In the genomic region with DNA sequence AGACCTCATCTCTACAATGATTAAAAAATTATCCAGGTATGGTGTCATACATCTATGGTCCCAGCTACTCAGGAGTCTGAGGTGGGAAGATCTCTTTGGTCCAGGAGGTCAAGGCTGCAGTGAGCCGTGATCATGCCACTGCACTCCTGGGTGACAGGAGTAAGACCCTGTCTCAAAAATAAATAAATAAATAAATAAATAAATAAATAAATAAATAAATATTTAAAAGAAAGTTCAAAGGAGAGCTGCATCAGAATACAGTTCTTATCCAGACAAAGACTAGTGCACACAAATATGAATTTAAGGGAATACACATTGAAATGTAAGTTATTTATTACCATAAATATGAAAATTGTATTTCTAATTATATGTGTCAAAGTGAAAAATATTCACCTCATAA, we compare ENCODE assay signal across 2 cellular contexts.
A peak's percentile ranks its signal among the peaks of the same experiment; 100 is the strongest.
TF ChIP-seq lines count a peak whose summit lies in the region.

No MANE protein-coding gene starts in this region.

TF ChIP-seq in A549, 52 proteins besides CTCF, POLR2A, EP300 and RAD21 (continued from another document):
- peak; percentile 66 for TF ChIP-seq ZC3H11A (IDR thresholded peaks at IDR 0.05)
- TF ChIP-seq, protein P1, sequence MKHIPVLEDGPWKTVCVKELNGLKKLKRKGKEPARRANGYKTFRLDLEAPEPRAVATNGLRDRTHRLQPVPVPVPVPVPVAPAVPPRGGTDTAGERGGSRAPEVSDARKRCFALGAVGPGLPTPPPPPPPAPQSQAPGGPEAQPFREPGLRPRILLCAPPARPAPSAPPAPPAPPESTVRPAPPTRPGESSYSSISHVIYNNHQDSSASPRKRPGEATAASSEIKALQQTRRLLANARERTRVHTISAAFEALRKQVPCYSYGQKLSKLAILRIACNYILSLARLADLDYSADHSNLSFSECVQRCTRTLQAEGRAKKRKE (CRISPR knock-in tag; IDR thresholded peaks at IDR 0.05; ENCODE audit: low read depth) = no peak

TF ChIP-seq in HEK293, 187 proteins besides CTCF, POLR2A, EP300 and RAD21 (continued from another document):
- TF ChIP-seq, protein P2, sequence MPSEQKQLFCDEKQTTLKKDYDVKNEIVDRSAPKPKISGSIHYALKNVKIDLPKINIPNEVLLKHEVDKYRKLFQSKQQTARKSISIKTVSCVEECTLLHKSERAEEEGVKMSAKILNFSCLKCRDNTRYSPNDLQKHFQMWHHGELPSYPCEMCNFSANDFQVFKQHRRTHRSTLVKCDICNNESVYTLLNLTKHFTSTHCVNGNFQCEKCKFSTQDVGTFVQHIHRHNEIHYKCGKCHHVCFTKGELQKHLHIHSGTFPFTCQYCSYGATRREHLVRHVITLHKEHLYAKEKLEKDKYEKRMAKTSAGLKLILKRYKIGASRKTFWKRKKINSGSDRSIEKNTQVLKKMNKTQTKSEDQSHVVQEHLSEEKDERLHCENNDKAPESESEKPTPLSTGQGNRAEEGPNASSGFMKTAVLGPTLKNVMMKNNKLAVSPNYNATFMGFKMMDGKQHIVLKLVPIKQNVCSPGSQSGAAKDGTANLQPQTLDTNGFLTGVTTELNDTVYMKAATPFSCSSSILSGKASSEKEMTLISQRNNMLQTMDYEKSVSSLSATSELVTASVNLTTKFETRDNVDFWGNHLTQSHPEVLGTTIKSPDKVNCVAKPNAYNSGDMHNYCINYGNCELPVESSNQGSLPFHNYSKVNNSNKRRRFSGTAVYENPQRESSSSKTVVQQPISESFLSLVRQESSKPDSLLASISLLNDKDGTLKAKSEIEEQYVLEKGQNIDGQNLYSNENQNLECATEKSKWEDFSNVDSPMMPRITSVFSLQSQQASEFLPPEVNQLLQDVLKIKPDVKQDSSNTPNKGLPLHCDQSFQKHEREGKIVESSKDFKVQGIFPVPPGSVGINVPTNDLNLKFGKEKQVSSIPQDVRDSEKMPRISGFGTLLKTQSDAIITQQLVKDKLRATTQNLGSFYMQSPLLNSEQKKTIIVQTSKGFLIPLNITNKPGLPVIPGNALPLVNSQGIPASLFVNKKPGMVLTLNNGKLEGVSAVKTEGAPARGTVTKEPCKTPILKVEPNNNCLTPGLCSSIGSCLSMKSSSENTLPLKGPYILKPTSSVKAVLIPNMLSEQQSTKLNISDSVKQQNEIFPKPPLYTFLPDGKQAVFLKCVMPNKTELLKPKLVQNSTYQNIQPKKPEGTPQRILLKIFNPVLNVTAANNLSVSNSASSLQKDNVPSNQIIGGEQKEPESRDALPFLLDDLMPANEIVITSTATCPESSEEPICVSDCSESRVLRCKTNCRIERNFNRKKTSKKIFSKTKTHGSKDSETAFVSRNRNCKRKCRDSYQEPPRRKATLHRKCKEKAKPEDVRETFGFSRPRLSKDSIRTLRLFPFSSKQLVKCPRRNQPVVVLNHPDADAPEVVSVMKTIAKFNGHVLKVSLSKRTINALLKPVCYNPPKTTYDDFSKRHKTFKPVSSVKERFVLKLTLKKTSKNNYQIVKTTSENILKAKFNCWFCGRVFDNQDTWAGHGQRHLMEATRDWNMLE (tag by site-specific recombination; conservative IDR thresholded peaks at IDR 0.05; ENCODE audit: low read depth) = peak; percentile 60; the same call in 1 of the 2 replicates
- peak; percentile 62; the same call in 1 of the 2 replicates for TF ChIP-seq ZNF394 (tag by site-specific recombination; IDR thresholded peaks at IDR 0.05; ENCODE audit: borderline replicate concordance)
- no peak for TF ChIP-seq ZNF404 (tag by site-specific recombination; IDR thresholded peaks at IDR 0.05)
- TF ChIP-seq, protein P3, sequence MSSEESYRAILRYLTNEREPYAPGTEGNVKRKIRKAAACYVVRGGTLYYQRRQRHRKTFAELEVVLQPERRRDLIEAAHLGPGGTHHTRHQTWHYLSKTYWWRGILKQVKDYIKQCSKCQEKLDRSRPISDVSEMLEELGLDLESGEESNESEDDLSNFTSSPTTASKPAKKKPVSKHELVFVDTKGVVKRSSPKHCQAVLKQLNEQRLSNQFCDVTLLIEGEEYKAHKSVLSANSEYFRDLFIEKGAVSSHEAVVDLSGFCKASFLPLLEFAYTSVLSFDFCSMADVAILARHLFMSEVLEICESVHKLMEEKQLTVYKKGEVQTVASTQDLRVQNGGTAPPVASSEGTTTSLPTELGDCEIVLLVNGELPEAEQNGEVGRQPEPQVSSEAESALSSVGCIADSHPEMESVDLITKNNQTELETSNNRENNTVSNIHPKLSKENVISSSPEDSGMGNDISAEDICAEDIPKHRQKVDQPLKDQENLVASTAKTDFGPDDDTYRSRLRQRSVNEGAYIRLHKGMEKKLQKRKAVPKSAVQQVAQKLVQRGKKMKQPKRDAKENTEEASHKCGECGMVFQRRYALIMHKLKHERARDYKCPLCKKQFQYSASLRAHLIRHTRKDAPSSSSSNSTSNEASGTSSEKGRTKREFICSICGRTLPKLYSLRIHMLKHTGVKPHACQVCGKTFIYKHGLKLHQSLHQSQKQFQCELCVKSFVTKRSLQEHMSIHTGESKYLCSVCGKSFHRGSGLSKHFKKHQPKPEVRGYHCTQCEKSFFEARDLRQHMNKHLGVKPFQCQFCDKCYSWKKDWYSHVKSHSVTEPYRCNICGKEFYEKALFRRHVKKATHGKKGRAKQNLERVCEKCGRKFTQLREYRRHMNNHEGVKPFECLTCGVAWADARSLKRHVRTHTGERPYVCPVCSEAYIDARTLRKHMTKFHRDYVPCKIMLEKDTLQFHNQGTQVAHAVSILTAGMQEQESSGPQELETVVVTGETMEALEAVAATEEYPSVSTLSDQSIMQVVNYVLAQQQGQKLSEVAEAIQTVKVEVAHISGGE (tag by site-specific recombination; conservative IDR thresholded peaks at IDR 0.05; ENCODE audit: low read depth) = peak; percentile 43; the same call in 1 of the 2 replicates
- TF ChIP-seq PRDM1 (tag by site-specific recombination; IDR thresholded peaks at IDR 0.05) = no peak
- TF ChIP-seq ZNF426 (tag by site-specific recombination; IDR thresholded peaks at IDR 0.05) = peak; percentile 59
